ENCODE assay signal across 22 cellular contexts in the genomic region with DNA sequence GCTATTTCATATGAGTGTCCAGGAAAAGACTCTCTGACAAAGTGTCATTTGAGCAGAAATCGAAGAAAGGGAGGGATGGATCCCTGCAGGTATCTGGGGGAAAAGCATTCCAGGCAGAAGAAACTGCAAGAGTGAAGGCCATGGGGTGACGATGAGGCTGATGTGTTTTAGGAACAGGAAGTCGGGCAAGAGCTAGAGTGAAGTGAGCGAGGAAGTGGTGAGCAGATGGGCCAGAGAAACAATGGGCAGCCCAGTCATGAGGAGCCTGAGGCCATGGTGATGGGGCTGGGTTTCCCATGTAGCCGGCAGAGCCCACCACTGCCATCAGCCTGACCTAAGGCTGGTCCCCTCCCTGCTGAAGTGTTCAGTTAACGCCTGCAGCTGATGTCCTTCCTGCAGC.
"Had no signal": no experiment of that assay in that cellular context is flagged by ENCODE, and none has a peak within 500 bp of the region (broad histone marks: within the 10 kb centered on the region; RNA-seq: fewer than 3 reads in every experiment).

No MANE protein-coding gene starts in this region.

- ATAC-seq: gastroesophageal sphincter; left lobe of liver; mucosa of descending colon; naive thymus-derived CD8-positive, alpha-beta T cell; psoas muscle; right lobe of liver; stimulated activated effector memory CD8-positive, alpha-beta T cell treated with anti-CD3 and anti-CD28 coated beads, Interleukin-12 subunit alpha, Interleukin-12 subunit beta, amount 100 ng/mL, for 72 hours; stimulated activated naive CD8-positive, alpha-beta T cell treated with anti-CD3 and anti-CD28 coated beads, Interleukin-15, Interleukin-2, amounts not matched to agents 100 U/mL and 50 U/mL, for 24 hours had no signal

- H3K36me3 Mint-ChIP-seq: naive thymus-derived CD8-positive, alpha-beta T cell; stimulated activated effector memory CD8-positive, alpha-beta T cell treated with anti-CD3 and anti-CD28 coated beads, Interleukin-12 subunit alpha, Interleukin-12 subunit beta, amount 100 ng/mL, for 72 hours had no signal

- H3K27ac ChIP-seq: esophagus squamous epithelium, gastroesophageal sphincter, psoas muscle, right lobe of liver, tibial artery, upper lobe of left lung, vagina had no signal

- H3K9me3 ChIP-seq: esophagus squamous epithelium, gastroesophageal sphincter, mucosa of descending colon, psoas muscle, right lobe of liver, tibial artery, upper lobe of left lung, vagina had no signal

- H3K4me1 ChIP-seq: esophagus squamous epithelium, gastroesophageal sphincter, psoas muscle, right lobe of liver, tibial artery, upper lobe of left lung, vagina had no signal

- H3K4me1 Mint-ChIP-seq: neural crest cell; stimulated activated effector memory CD8-positive, alpha-beta T cell treated with anti-CD3 and anti-CD28 coated beads, Interleukin-12 subunit alpha, Interleukin-12 subunit beta, amount 100 ng/mL, for 72 hours had no signal

- H3K36me3 ChIP-seq: esophagus squamous epithelium, gastroesophageal sphincter, right lobe of liver, tibial artery, upper lobe of left lung, vagina had no signal

- H3K9me3 Mint-ChIP-seq: neural crest cell; stimulated activated effector memory CD8-positive, alpha-beta T cell treated with anti-CD3 and anti-CD28 coated beads, Interleukin-12 subunit alpha, Interleukin-12 subunit beta, amount 100 ng/mL, for 72 hours had no signal

- DNase-seq: dermis blood vessel endothelial cell; esophagus squamous epithelium; foreskin fibroblast; glutamatergic neuron; islet precursor cell; mammary epithelial cell; mucosa of descending colon; naive thymus-derived CD8-positive, alpha-beta T cell; occipital lobe; psoas muscle; retina; right lobe of liver; stimulated activated CD4-positive, alpha-beta T cell treated with anti-CD3 and anti-CD28 coated beads, Interleukin-4, amount 100 ng/mL, for 1 hour; stimulated activated CD8-positive, alpha-beta memory T cell treated with anti-CD3 and anti-CD28 coated beads, Interleukin-4, amount 100 ng/mL, for 48 hours; stimulated activated naive CD8-positive, alpha-beta T cell treated with anti-CD3 and anti-CD28 coated beads, Interleukin-15, Interleukin-2, amounts not matched to agents 100 U/mL and 50 U/mL, for 24 hours; tibial artery had no signal

- H3K4me3 Mint-ChIP-seq: naive thymus-derived CD8-positive, alpha-beta T cell; neural crest cell; stimulated activated effector memory CD8-positive, alpha-beta T cell treated with anti-CD3 and anti-CD28 coated beads, Interleukin-12 subunit alpha, Interleukin-12 subunit beta, amount 100 ng/mL, for 72 hours had no signal

- H3K4me3 ChIP-seq: esophagus squamous epithelium, gastroesophageal sphincter, mucosa of descending colon, psoas muscle, right lobe of liver, tibial artery, upper lobe of left lung, vagina had no signal

- H3K27ac Mint-ChIP-seq: stimulated activated effector memory CD8-positive, alpha-beta T cell treated with anti-CD3 and anti-CD28 coated beads, Interleukin-12 subunit alpha, Interleukin-12 subunit beta, amount 100 ng/mL, for 72 hours had no signal

- H3K27me3 ChIP-seq: esophagus squamous epithelium, gastroesophageal sphincter, right lobe of liver, tibial artery, upper lobe of left lung, vagina had no signal
